In the genomic region with DNA sequence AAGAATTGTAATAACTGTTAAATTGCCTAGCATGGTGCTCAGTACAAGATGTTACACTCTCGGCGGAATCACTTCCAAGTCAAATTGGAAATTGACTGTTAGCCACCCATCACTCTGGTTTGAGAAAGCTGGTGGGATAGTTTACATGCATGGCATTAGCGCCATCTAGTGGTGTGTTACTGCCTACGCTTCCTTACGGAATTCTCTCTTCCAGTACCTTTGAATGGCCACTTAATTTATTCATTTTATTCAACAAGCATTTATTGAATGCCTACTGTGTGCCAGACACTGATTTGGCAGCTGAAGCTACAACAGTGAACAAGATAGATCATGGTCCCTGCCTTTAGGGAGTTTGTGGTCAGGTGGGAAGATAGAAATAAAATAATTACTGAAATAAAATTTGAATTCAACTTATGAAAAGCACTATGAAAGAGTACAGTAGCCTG, we compare ENCODE assay signal across 1 cellular context.
TF ChIP-seq lines count a peak whose summit lies in the region.

No MANE protein-coding gene starts in this region.

TF ChIP-seq in HepG2, 621 proteins besides CTCF, POLR2A, EP300 and RAD21 (continued from another document and continues in another):
- TF ChIP-seq, protein P1, sequence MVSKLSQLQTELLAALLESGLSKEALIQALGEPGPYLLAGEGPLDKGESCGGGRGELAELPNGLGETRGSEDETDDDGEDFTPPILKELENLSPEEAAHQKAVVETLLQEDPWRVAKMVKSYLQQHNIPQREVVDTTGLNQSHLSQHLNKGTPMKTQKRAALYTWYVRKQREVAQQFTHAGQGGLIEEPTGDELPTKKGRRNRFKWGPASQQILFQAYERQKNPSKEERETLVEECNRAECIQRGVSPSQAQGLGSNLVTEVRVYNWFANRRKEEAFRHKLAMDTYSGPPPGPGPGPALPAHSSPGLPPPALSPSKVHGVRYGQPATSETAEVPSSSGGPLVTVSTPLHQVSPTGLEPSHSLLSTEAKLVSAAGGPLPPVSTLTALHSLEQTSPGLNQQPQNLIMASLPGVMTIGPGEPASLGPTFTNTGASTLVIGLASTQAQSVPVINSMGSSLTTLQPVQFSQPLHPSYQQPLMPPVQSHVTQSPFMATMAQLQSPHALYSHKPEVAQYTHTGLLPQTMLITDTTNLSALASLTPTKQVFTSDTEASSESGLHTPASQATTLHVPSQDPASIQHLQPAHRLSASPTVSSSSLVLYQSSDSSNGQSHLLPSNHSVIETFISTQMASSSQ (IDR thresholded peaks at IDR 0.05; ENCODE audit: low read depth), result no peak
- TF ChIP-seq, protein P1 (CRISPR knock-in tag; IDR thresholded peaks at IDR 0.05; ENCODE audit: borderline replicate concordance), result no peak
- no peak for TF ChIP-seq HOXA5 (CRISPR knock-in tag; IDR thresholded peaks at IDR 0.05)
- no peak for TF ChIP-seq NKX3-1 (CRISPR knock-in tag; IDR thresholded peaks at IDR 0.05)
- TF ChIP-seq, protein P2, sequence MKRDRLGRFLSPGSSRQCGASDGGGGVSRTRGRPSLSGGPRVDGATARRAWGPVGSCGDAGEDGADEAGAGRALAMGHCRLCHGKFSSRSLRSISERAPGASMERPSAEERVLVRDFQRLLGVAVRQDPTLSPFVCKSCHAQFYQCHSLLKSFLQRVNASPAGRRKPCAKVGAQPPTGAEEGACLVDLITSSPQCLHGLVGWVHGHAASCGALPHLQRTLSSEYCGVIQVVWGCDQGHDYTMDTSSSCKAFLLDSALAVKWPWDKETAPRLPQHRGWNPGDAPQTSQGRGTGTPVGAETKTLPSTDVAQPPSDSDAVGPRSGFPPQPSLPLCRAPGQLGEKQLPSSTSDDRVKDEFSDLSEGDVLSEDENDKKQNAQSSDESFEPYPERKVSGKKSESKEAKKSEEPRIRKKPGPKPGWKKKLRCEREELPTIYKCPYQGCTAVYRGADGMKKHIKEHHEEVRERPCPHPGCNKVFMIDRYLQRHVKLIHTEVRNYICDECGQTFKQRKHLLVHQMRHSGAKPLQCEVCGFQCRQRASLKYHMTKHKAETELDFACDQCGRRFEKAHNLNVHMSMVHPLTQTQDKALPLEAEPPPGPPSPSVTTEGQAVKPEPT (CRISPR knock-in tag; IDR thresholded peaks at IDR 0.05; ENCODE audit: low read depth), result no peak
- TF ChIP-seq, protein P3, sequence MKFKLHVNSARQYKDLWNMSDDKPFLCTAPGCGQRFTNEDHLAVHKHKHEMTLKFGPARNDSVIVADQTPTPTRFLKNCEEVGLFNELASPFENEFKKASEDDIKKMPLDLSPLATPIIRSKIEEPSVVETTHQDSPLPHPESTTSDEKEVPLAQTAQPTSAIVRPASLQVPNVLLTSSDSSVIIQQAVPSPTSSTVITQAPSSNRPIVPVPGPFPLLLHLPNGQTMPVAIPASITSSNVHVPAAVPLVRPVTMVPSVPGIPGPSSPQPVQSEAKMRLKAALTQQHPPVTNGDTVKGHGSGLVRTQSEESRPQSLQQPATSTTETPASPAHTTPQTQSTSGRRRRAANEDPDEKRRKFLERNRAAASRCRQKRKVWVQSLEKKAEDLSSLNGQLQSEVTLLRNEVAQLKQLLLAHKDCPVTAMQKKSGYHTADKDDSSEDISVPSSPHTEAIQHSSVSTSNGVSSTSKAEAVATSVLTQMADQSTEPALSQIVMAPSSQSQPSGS (CRISPR knock-in tag; IDR thresholded peaks at IDR 0.05), result no peak
- peak; percentile 96 for TF ChIP-seq ZKSCAN1 (IDR thresholded peaks at IDR 0.05; ENCODE audit: low read length)
- TF ChIP-seq CBFB (CRISPR knock-in tag; IDR thresholded peaks at IDR 0.05), result 0 out of 2 replicates have a peak, but pooled peaks have one; percentile 13
- no peak for TF ChIP-seq ZNF775 (CRISPR knock-in tag; IDR thresholded peaks at IDR 0.05; ENCODE audit: borderline replicate concordance)
- TF ChIP-seq, protein P4, sequence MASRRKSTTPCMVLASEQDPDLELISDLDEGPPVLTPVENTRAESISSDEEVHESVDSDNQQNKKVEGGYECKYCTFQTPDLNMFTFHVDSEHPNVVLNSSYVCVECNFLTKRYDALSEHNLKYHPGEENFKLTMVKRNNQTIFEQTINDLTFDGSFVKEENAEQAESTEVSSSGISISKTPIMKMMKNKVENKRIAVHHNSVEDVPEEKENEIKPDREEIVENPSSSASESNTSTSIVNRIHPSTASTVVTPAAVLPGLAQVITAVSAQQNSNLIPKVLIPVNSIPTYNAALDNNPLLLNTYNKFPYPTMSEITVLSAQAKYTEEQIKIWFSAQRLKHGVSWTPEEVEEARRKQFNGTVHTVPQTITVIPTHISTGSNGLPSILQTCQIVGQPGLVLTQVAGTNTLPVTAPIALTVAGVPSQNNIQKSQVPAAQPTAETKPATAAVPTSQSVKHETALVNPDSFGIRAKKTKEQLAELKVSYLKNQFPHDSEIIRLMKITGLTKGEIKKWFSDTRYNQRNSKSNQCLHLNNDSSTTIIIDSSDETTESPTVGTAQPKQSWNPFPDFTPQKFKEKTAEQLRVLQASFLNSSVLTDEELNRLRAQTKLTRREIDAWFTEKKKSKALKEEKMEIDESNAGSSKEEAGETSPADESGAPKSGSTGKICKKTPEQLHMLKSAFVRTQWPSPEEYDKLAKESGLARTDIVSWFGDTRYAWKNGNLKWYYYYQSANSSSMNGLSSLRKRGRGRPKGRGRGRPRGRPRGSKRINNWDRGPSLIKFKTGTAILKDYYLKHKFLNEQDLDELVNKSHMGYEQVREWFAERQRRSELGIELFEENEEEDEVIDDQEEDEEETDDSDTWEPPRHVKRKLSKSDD (CRISPR knock-in tag; IDR thresholded peaks at IDR 0.05; ENCODE audit: low read depth), result no peak
- 0 out of 2 replicates have a peak, but pooled peaks have one; percentile 55 for TF ChIP-seq NFATC3 (CRISPR knock-in tag; IDR thresholded peaks at IDR 0.05)
- TF ChIP-seq, protein P5, sequence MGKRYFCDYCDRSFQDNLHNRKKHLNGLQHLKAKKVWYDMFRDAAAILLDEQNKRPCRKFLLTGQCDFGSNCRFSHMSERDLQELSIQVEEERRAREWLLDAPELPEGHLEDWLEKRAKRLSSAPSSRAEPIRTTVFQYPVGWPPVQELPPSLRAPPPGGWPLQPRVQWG (CRISPR knock-in tag; IDR thresholded peaks at IDR 0.05; ENCODE audit: borderline replicate concordance, low read depth), result no peak
- no peak for TF ChIP-seq NBN (conservative IDR thresholded peaks at IDR 0.05)
- peak; percentile 53; the same call in 1 of the 2 replicates for TF ChIP-seq GATAD2A (CRISPR knock-in tag; IDR thresholded peaks at IDR 0.05)
- 0 out of 2 replicates have a peak, but pooled peaks have one; percentile 28 for TF ChIP-seq TSC22D2 (CRISPR knock-in tag; IDR thresholded peaks at IDR 0.05; ENCODE audit: borderline replicate concordance)
- no peak for TF ChIP-seq HDAC1 (CRISPR knock-in tag; IDR thresholded peaks at IDR 0.05)
- TF ChIP-seq PHF5A (CRISPR knock-in tag; IDR thresholded peaks at IDR 0.05; ENCODE audit: low read depth, unreplicated experiment), result peak; percentile 57
- no peak for TF ChIP-seq ZC3H13 (CRISPR knock-in tag; IDR thresholded peaks at IDR 0.05)
- no peak for TF ChIP-seq ZIK1 (CRISPR knock-in tag; IDR thresholded peaks at IDR 0.05; ENCODE audit: borderline replicate concordance, low read depth)
- TF ChIP-seq ZNF615 (CRISPR knock-in tag; IDR thresholded peaks at IDR 0.05; ENCODE audit: borderline replicate concordance), result no peak
- TF ChIP-seq ZNF816 (CRISPR knock-in tag; IDR thresholded peaks at IDR 0.05; ENCODE audit: borderline replicate concordance), result no peak
- peak; percentile 98 for TF ChIP-seq SMC3 (IDR thresholded peaks at IDR 0.05; ENCODE audit: low read length)
- TF ChIP-seq JUN (CRISPR knock-in tag; IDR thresholded peaks at IDR 0.05), result no peak
- peak; percentile 60; the same call in 1 of the 2 replicates for TF ChIP-seq ERF (CRISPR knock-in tag; IDR thresholded peaks at IDR 0.05)
- TF ChIP-seq, protein P6, sequence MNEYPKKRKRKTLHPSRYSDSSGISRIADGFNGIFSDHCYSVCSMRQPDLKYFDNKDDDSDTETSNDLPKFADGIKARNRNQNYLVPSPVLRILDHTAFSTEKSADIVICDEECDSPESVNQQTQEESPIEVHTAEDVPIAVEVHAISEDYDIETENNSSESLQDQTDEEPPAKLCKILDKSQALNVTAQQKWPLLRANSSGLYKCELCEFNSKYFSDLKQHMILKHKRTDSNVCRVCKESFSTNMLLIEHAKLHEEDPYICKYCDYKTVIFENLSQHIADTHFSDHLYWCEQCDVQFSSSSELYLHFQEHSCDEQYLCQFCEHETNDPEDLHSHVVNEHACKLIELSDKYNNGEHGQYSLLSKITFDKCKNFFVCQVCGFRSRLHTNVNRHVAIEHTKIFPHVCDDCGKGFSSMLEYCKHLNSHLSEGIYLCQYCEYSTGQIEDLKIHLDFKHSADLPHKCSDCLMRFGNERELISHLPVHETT (CRISPR knock-in tag; conservative IDR thresholded peaks at IDR 0.05), result no peak
- TF ChIP-seq, protein P7, sequence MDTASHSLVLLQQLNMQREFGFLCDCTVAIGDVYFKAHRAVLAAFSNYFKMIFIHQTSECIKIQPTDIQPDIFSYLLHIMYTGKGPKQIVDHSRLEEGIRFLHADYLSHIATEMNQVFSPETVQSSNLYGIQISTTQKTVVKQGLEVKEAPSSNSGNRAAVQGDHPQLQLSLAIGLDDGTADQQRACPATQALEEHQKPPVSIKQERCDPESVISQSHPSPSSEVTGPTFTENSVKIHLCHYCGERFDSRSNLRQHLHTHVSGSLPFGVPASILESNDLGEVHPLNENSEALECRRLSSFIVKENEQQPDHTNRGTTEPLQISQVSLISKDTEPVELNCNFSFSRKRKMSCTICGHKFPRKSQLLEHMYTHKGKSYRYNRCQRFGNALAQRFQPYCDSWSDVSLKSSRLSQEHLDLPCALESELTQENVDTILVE (CRISPR knock-in tag; IDR thresholded peaks at IDR 0.05), result no peak
- no peak for TF ChIP-seq NR2F6 (IDR thresholded peaks at IDR 0.05)
- TF ChIP-seq NR2F6 (CRISPR knock-in tag; IDR thresholded peaks at IDR 0.05), result no peak
- TF ChIP-seq ZNF484 (CRISPR knock-in tag; IDR thresholded peaks at IDR 0.05; ENCODE audit: borderline replicate concordance, low read depth), result no peak
- TF ChIP-seq ZNF720 (CRISPR knock-in tag; IDR thresholded peaks at IDR 0.05), result no peak
- TF ChIP-seq, protein P8, sequence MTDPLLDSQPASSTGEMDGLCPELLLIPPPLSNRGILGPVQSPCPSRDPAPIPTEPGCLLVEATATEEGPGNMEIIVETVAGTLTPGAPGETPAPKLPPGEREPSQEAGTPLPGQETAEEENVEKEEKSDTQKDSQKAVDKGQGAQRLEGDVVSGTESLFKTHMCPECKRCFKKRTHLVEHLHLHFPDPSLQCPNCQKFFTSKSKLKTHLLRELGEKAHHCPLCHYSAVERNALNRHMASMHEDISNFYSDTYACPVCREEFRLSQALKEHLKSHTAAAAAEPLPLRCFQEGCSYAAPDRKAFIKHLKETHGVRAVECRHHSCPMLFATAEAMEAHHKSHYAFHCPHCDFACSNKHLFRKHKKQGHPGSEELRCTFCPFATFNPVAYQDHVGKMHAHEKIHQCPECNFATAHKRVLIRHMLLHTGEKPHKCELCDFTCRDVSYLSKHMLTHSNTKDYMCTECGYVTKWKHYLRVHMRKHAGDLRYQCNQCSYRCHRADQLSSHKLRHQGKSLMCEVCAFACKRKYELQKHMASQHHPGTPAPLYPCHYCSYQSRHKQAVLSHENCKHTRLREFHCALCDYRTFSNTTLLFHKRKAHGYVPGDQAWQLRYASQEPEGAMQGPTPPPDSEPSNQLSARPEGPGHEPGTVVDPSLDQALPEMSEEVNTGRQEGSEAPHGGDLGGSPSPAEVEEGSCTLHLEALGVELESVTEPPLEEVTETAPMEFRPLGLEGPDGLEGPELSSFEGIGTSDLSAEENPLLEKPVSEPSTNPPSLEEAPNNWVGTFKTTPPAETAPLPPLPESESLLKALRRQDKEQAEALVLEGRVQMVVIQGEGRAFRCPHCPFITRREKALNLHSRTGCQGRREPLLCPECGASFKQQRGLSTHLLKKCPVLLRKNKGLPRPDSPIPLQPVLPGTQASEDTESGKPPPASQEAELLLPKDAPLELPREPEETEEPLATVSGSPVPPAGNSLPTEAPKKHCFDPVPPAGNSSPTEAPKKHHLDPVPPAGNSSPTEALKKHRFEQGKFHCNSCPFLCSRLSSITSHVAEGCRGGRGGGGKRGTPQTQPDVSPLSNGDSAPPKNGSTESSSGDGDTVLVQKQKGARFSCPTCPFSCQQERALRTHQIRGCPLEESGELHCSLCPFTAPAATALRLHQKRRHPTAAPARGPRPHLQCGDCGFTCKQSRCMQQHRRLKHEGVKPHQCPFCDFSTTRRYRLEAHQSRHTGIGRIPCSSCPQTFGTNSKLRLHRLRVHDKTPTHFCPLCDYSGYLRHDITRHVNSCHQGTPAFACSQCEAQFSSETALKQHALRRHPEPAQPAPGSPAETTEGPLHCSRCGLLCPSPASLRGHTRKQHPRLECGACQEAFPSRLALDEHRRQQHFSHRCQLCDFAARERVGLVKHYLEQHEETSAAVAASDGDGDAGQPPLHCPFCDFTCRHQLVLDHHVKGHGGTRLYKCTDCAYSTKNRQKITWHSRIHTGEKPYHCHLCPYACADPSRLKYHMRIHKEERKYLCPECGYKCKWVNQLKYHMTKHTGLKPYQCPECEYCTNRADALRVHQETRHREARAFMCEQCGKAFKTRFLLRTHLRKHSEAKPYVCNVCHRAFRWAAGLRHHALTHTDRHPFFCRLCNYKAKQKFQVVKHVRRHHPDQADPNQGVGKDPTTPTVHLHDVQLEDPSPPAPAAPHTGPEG (CRISPR knock-in tag; IDR thresholded peaks at IDR 0.05), result no peak
- 0 out of 2 replicates have a peak, but pooled peaks have one; percentile 13 for TF ChIP-seq CEBPG (CRISPR knock-in tag; IDR thresholded peaks at IDR 0.05)
- TF ChIP-seq GABPA (IDR thresholded peaks at IDR 0.05; ENCODE audit: low read depth, low read length), result no peak
- 0 out of 2 replicates have a peak, but pooled peaks have one; percentile 17 for TF ChIP-seq GABPA (CRISPR knock-in tag; IDR thresholded peaks at IDR 0.05; ENCODE audit: low read depth)
- TF ChIP-seq, protein P9, sequence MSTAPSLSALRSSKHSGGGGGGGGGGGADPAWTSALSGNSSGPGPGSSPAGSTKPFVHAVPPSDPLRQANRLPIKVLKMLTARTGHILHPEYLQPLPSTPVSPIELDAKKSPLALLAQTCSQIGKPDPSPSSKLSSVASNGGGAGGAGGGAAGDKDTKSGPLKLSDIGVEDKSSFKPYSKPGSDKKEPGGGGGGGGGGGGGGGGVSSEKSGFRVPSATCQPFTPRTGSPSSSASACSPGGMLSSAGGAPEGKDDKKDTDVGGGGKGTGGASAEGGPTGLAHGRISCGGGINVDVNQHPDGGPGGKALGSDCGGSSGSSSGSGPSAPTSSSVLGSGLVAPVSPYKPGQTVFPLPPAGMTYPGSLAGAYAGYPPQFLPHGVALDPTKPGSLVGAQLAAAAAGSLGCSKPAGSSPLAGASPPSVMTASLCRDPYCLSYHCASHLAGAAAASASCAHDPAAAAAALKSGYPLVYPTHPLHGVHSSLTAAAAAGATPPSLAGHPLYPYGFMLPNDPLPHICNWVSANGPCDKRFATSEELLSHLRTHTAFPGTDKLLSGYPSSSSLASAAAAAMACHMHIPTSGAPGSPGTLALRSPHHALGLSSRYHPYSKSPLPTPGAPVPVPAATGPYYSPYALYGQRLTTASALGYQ (CRISPR knock-in tag; IDR thresholded peaks at IDR 0.05), result no peak
- no peak for TF ChIP-seq ZNF350 (CRISPR knock-in tag; IDR thresholded peaks at IDR 0.05; ENCODE audit: borderline replicate concordance, low read depth)
- TF ChIP-seq STAG1 (CRISPR knock-in tag; IDR thresholded peaks at IDR 0.05), result peak; percentile 96
